36 cellular contexts compared by ENCODE assay signal in the genomic region with DNA sequence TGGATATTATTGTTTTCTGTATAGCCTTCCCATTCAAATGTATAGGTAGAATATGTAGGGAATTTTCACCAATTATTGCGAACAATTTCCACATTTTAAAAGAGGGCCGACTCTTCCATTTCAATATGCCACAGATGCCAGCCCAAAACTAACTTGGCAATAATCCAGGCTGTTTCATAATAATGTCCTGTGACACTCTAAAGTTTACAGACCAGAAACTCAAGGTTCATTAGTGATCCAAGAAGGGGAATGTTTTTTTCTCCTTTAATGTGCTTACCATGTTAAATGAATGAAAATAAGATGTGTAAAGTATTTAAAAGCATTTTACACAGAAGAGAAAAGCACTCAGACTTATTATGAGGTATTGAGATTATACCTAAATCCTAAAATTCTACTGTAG.
"Had no signal": no experiment of that assay in that cellular context is flagged by ENCODE, and none has a peak within 500 bp of the region (broad histone marks: within the 10 kb centered on the region; RNA-seq: fewer than 3 reads in every experiment).

No MANE protein-coding gene starts in this region.

- H3K27ac ChIP-seq: adrenal gland, body of pancreas, cardiac muscle cell, coronary artery, dorsolateral prefrontal cortex, gastroesophageal sphincter, hepatocyte, neutrophil, upper lobe of left lung, vagina had no signal

- DNase-seq: activated CD4-positive, alpha-beta T cell treated with anti-CD3 and anti-CD28 coated beads for 4 hours; activated CD4-positive, alpha-beta T cell treated with anti-CD3 and anti-CD28 coated beads, Interleukin-2, amount 50 U/mL, for 48 hours; activated CD4-positive, CD25-positive, alpha-beta regulatory T cell; activated CD8-positive, alpha-beta memory T cell treated with anti-CD3 and anti-CD28 coated beads, Interleukin-2, amount 50 U/mL, for 4 hours; activated effector memory CD4-positive, alpha-beta T cell treated with anti-CD3 and anti-CD28 coated beads, Interleukin-2, amount 50 U/mL, for 16 hours; activated naive CD4-positive, alpha-beta T cell treated with anti-CD3 and anti-CD28 coated beads for 36 hours; activated naive CD8-positive, alpha-beta T cell treated with anti-CD3 and anti-CD28 coated beads for 36 hours; activated T-cell treated with anti-CD3 and anti-CD28 coated beads, Interleukin-2, amount 50 U/mL, for 1 hour; adrenal gland; aorta; body of pancreas; dorsolateral prefrontal cortex; effector memory CD4-positive, alpha-beta T cell; erythroblast; islet precursor cell; left ventricle myocardium superior; mammary epithelial cell; naive B cell; nephron progenitor cell; stimulated activated CD4-positive, alpha-beta T cell treated with anti-CD3 and anti-CD28 coated beads, Interleukin-1b, Interleukin-23, amount 100 ng/mL, for 48 hours; stimulated activated CD4-positive, alpha-beta T cell treated with anti-CD3 and anti-CD28 coated beads, Interleukin-4, amount 100 ng/mL, for 4 hours; stimulated activated CD8-positive, alpha-beta memory T cell treated with anti-CD3 and anti-CD28 coated beads, Interleukin-4, amount 100 ng/mL, for 48 hours; stimulated activated naive CD8-positive, alpha-beta T cell treated with anti-CD3 and anti-CD28 coated beads, Interleukin-15, amount 100 ng/mL, for 72 hours; substantia nigra; upper lobe of left lung had no signal

- H3K9me3 Mint-ChIP-seq: activated naive CD4-positive, alpha-beta T cell treated with anti-CD3 and anti-CD28 coated beads for 36 hours; activated naive CD8-positive, alpha-beta T cell treated with anti-CD3 and anti-CD28 coated beads for 36 hours; nephron progenitor cell; stimulated activated memory B cell treated with anti-CD40 and anti-IgM and Interleukin-4, amounts not matched to agents 10 μg/mL and 1 μg/mL and 100 μg/mL, for 72 hours; stimulated activated naive CD8-positive, alpha-beta T cell treated with anti-CD3 and anti-CD28 coated beads, Interleukin-15, amount 100 ng/mL, for 72 hours; T-helper 2 cell treated with Interferon-gamma antibody and Interleukin-4, amounts not matched to agents 5 μg/mL and 100 μg/mL, for 36 hours had no signal

- H3K4me3 ChIP-seq: adrenal gland, body of pancreas, cardiac muscle cell, coronary artery, dorsolateral prefrontal cortex, gastroesophageal sphincter, hepatocyte, smooth muscle cell, upper lobe of left lung, vagina had no signal

- H3K4me3 Mint-ChIP-seq: activated naive CD4-positive, alpha-beta T cell treated with anti-CD3 and anti-CD28 coated beads for 36 hours; activated naive CD8-positive, alpha-beta T cell treated with anti-CD3 and anti-CD28 coated beads for 36 hours; activated T-helper 1 cell treated with anti-CD3 and anti-CD28 coated beads, Interleukin-12 subunit alpha, Interleukin-12 subunit beta, Interleukin-2, Interleukin-4 antibody, amounts not matched to agents 30 ng/mL and 10 ng/mL and 1 ng/mL, durations not matched to agents 14 hours and 24 hours and 36 hours; naive B cell; nephron progenitor cell; stimulated activated memory B cell treated with anti-CD40 and anti-IgM and Interleukin-4, amounts not matched to agents 10 μg/mL and 1 μg/mL and 100 μg/mL, for 72 hours; stimulated activated naive CD8-positive, alpha-beta T cell treated with anti-CD3 and anti-CD28 coated beads, Interleukin-15, amount 100 ng/mL, for 72 hours; T-helper 2 cell treated with Interferon-gamma antibody and Interleukin-4, amounts not matched to agents 5 μg/mL and 100 μg/mL, for 36 hours had no signal

- H3K27me3 Mint-ChIP-seq: activated naive CD8-positive, alpha-beta T cell treated with anti-CD3 and anti-CD28 coated beads for 36 hours had no signal

- H3K36me3 ChIP-seq: adrenal gland, cardiac muscle cell, gastroesophageal sphincter, neutrophil, upper lobe of left lung, vagina had no signal

- H3K4me1 ChIP-seq: adrenal gland, body of pancreas, gastroesophageal sphincter, upper lobe of left lung, vagina had no signal

- ATAC-seq: body of pancreas; gastroesophageal sphincter; left ventricle myocardium superior; sciatic nerve; stimulated activated memory B cell treated with anti-CD40 and anti-IgM and Interleukin-4, amounts not matched to agents 10 μg/mL and 1 μg/mL and 100 μg/mL, for 72 hours; stimulated activated naive CD8-positive, alpha-beta T cell treated with anti-CD3 and anti-CD28 coated beads, Interleukin-15, amount 100 ng/mL, for 72 hours had no signal

- H3K9me3 ChIP-seq: adrenal gland, body of pancreas, gastroesophageal sphincter, neutrophil, upper lobe of left lung, vagina had no signal

- H3K36me3 Mint-ChIP-seq: activated naive CD8-positive, alpha-beta T cell treated with anti-CD3 and anti-CD28 coated beads for 36 hours; naive B cell; stimulated activated memory B cell treated with anti-CD40 and anti-IgM and Interleukin-4, amounts not matched to agents 10 μg/mL and 1 μg/mL and 100 μg/mL, for 72 hours had no signal

- H3K27ac Mint-ChIP-seq: activated naive CD4-positive, alpha-beta T cell treated with anti-CD3 and anti-CD28 coated beads for 36 hours; activated naive CD8-positive, alpha-beta T cell treated with anti-CD3 and anti-CD28 coated beads for 36 hours; activated T-helper 1 cell treated with anti-CD3 and anti-CD28 coated beads, Interleukin-12 subunit alpha, Interleukin-12 subunit beta, Interleukin-2, Interleukin-4 antibody, amounts not matched to agents 30 ng/mL and 10 ng/mL and 1 ng/mL, durations not matched to agents 14 hours and 24 hours and 36 hours; naive B cell; nephron progenitor cell; stimulated activated memory B cell treated with anti-CD40 and anti-IgM and Interleukin-4, amounts not matched to agents 10 μg/mL and 1 μg/mL and 100 μg/mL, for 72 hours; stimulated activated naive CD8-positive, alpha-beta T cell treated with anti-CD3 and anti-CD28 coated beads, Interleukin-15, amount 100 ng/mL, for 72 hours; T-helper 2 cell treated with Interferon-gamma antibody and Interleukin-4, amounts not matched to agents 5 μg/mL and 100 μg/mL, for 36 hours had no signal

- H3K27me3 ChIP-seq: adrenal gland, body of pancreas, cardiac muscle cell, dorsolateral prefrontal cortex, gastroesophageal sphincter, hepatocyte, neutrophil, upper lobe of left lung, vagina had no signal

- H3K4me1 Mint-ChIP-seq: activated naive CD8-positive, alpha-beta T cell treated with anti-CD3 and anti-CD28 coated beads for 36 hours; naive B cell; nephron progenitor cell; stimulated activated memory B cell treated with anti-CD40 and anti-IgM and Interleukin-4, amounts not matched to agents 10 μg/mL and 1 μg/mL and 100 μg/mL, for 72 hours; stimulated activated naive CD8-positive, alpha-beta T cell treated with anti-CD3 and anti-CD28 coated beads, Interleukin-15, amount 100 ng/mL, for 72 hours had no signal
